In genomic region chr3:114214542-114215341, GRCh38 we compare ENCODE assay signal across 8 cellular contexts. TPM values are rescaled to one million over a fixed set of nuclear protein-coding genes. Genes with fewer than 3 reads are reported as not detected.
A peak's percentile ranks its signal among the peaks of the same experiment; 100 is the strongest.
DNase-seq lines count a peak whose midpoint lies in the region; ATAC-seq and TF ChIP-seq lines count a peak whose summit lies in the region.

No MANE protein-coding gene starts in this region.

- DNase-seq in CD8-positive, alpha-beta T cell = peak in 5 of 7 experiments; percentile 25 to 74 (median 47)
- no peak for DNase-seq in GM23248
- peak; percentile 31 for DNase-seq in activated CD4-positive, alpha-beta T cell treated with anti-CD3 and anti-CD28 coated beads, Interleukin-2, amount 50 U/mL, for 1 hour
- peak; percentile 39 to 56 for DNase-seq in memory B cell (ENCODE audit: low spot score in 2 of 2)
- no peak for DNase-seq in dedifferentiated amniotic fluid mesenchymal stem cell (ENCODE audit: extremely low spot score)
- no peak for DNase-seq in endothelial cell (ENCODE audit: low spot score)
- no peak for DNase-seq in DMS79 (lab: John Stamatoyannopoulos, UW)
- no peak for DNase-seq in trophoblast cell

- H3K4me1 ChIP-seq in CD8-positive, alpha-beta T cell (ENCODE audit: insufficient read depth, low read length) = peaks cover 64% of the 10 kb centered on the region
- H3K4me1 ChIP-seq in GM23248 (ENCODE audit: insufficient read depth) = peaks cover 18% of the 10 kb centered on the region; the same call in 1 of the 2 replicates
- H3K4me1 ChIP-seq in trophoblast cell (ENCODE audit: control insufficient read depth in 1 of 2, insufficient read depth in 2 of 2, low read length in 2 of 2) = no peaks in the 10 kb centered on the region

- in situ Hi-C loops in GM23248 (cut with MboI) = no loop called here

- no peaks in the 10 kb centered on the region for H3K36me3 ChIP-seq in CD8-positive, alpha-beta T cell (ENCODE audit: insufficient read depth, low read length)
- H3K36me3 ChIP-seq in GM23248 (ENCODE audit: low read depth) (no peaks in the 10 kb centered on the region), trophoblast cell (ENCODE audit: control insufficient read depth in 1 of 2, insufficient read depth in 2 of 2, low read length in 2 of 2) (no peaks in the 10 kb centered on the region)

- no peak overlapping the region for H3K4ac ChIP-seq in trophoblast cell (ENCODE audit: low read depth, low read length)

- no peak overlapping the region for H3K4me3 Mint-ChIP-seq in CD8-positive, alpha-beta T cell
- H3K4me3 Mint-ChIP-seq in memory B cell = no peak overlapping the region
- no peak overlapping the region for H3K4me3 Mint-ChIP-seq in endothelial cell (ENCODE audit: unreplicated experiment)

- POLR2A ChIA-PET in CD8-positive, alpha-beta T cell (lab: Charles Lee) = interaction anchor here (0.6 to 7.3 kb wide), 19 partner anchors 9 to 1570 kb away, joined by 3 to 112 read pairs (median 6); partner anchors contain the start of genes ATP6V1A, NAA50, TIGIT and ZNF80

- no peak overlapping the region for H3K23ac ChIP-seq in trophoblast cell (ENCODE audit: low read length)

- H3K4me2 ChIP-seq in GM23248 (ENCODE audit: unreplicated experiment) (peak overlapping the region; percentile 74), trophoblast cell (ENCODE audit: low read length) (no peak overlapping the region)

- H3K27ac Mint-ChIP-seq in CD8-positive, alpha-beta T cell = no peak overlapping the region
- H3K27ac Mint-ChIP-seq in memory B cell (no peak overlapping the region), endothelial cell (ENCODE audit: unreplicated experiment) (no peak overlapping the region)

- 72 to 75% methylated on average over 6 of the region's 6 CpGs for WGBS in GM23248 (ENCODE audit: low coverage in 1 of 2, low lambda C conversion rate in 2 of 2, missing lambda C conversion rate in 2 of 2), 2 experiments
- no CpG with 5 or more reads among the region's 6 CpGs for WGBS in trophoblast cell (ENCODE audit: extremely low coverage, insufficient coverage, insufficient read length)

- no peak overlapping the region for H2BK120ac ChIP-seq in trophoblast cell (ENCODE audit: insufficient read depth, low read length, poor library complexity)

- no peak for TF ChIP-seq CTCF in CD8-positive, alpha-beta T cell (IDR thresholded peaks at IDR 0.05)
- no peak for TF ChIP-seq CTCF in endothelial cell (IDR thresholded peaks at IDR 0.05; ENCODE audit: unreplicated experiment)

- H3F3A ChIP-seq in GM23248 (ENCODE audit: insufficient read depth) = peaks cover 31% of the 10 kb centered on the region

- H2BK12ac ChIP-seq in trophoblast cell (ENCODE audit: low read length) = no peak overlapping the region

- H3K9me3 Mint-ChIP-seq in CD8-positive, alpha-beta T cell = no peaks in the 10 kb centered on the region
- no peaks in the 10 kb centered on the region for H3K9me3 Mint-ChIP-seq in memory B cell
- H3K9me3 Mint-ChIP-seq in endothelial cell (ENCODE audit: unreplicated experiment) = no peaks in the 10 kb centered on the region

- H2AFZ ChIP-seq in GM23248 (peak overlapping the region; percentile 56), trophoblast cell (ENCODE audit: insufficient read depth, low read length, poor library complexity) (no peak overlapping the region)

- no peak overlapping the region for H4K91ac ChIP-seq in trophoblast cell (ENCODE audit: low read depth, low read length)

- H3K9ac ChIP-seq in GM23248 (peak overlapping the region; percentile 67), trophoblast cell (ENCODE audit: low read length) (no peak overlapping the region)

- H3K9me3 ChIP-seq in CD8-positive, alpha-beta T cell (ENCODE audit: low read length) = no peaks in the 10 kb centered on the region
- no peaks in the 10 kb centered on the region for H3K9me3 ChIP-seq in GM23248 (ENCODE audit: low read depth)
- no peaks in the 10 kb centered on the region for H3K9me3 ChIP-seq in trophoblast cell (ENCODE audit: insufficient read depth, low read depth, low read length)

- peak; percentile 70 for ATAC-seq in CD8-positive, alpha-beta T cell
- ATAC-seq in memory B cell (ENCODE audit: low read depth) = peak; percentile 40

- H3K27ac ChIP-seq in CD8-positive, alpha-beta T cell (ENCODE audit: low read depth, low read length) = peak overlapping the region; percentile 91
- H3K27ac ChIP-seq in GM23248 = peak overlapping the region; percentile 74
- H3K27ac ChIP-seq in trophoblast cell (ENCODE audit: low read depth, low read length) = no peak overlapping the region

- no peaks in the 10 kb centered on the region for H4K20me1 ChIP-seq in GM23248 (ENCODE audit: insufficient read depth)

- H4K8ac ChIP-seq in trophoblast cell (ENCODE audit: low read depth, low read length) = no peak overlapping the region

- no peak overlapping the region for H2AK5ac ChIP-seq in trophoblast cell (ENCODE audit: low read length)

- no peaks in the 10 kb centered on the region for H3K36me3 Mint-ChIP-seq in CD8-positive, alpha-beta T cell
- H3K36me3 Mint-ChIP-seq in memory B cell = peaks cover 2% of the 10 kb centered on the region
- no peaks in the 10 kb centered on the region for H3K36me3 Mint-ChIP-seq in endothelial cell (ENCODE audit: low read depth, unreplicated experiment)

- no peaks in the 10 kb centered on the region for H3K79me2 ChIP-seq in GM23248 (ENCODE audit: insufficient read depth)
- no peaks in the 10 kb centered on the region for H3K79me2 ChIP-seq in trophoblast cell (ENCODE audit: control insufficient read depth, insufficient read depth, low read length, poor library complexity)

- H3K79me1 ChIP-seq in trophoblast cell (ENCODE audit: low read length) = no peaks in the 10 kb centered on the region

- no peaks in the 10 kb centered on the region for H3K27me3 Mint-ChIP-seq in CD8-positive, alpha-beta T cell (ENCODE audit: low read depth)
- no peaks in the 10 kb centered on the region for H3K27me3 Mint-ChIP-seq in memory B cell
- peaks cover 2% of the 10 kb centered on the region for H3K27me3 Mint-ChIP-seq in endothelial cell (ENCODE audit: unreplicated experiment)

- no peak overlapping the region for H3K14ac ChIP-seq in trophoblast cell (ENCODE audit: low read length)

- H3K4me1 Mint-ChIP-seq in CD8-positive, alpha-beta T cell (ENCODE audit: low read depth) = peaks cover 9% of the 10 kb centered on the region
- peaks cover 31% of the 10 kb centered on the region for H3K4me1 Mint-ChIP-seq in memory B cell
- H3K4me1 Mint-ChIP-seq in endothelial cell (ENCODE audit: unreplicated experiment) = peaks cover 10% of the 10 kb centered on the region

- intact Hi-C loops in CD8-positive, alpha-beta T cell (cut with DNase I, micrococcal nuclease) = loop anchor here (1.0 to 10.0 kb wide), 11 partner anchors 9 to 1570 kb away; partner anchors contain the start of genes SIDT1 (in 2 of the 2), ATP6V1A (in 1 of the 2), CCDC191 (in 1 of the 2) and DRD3 (in 1 of the 2)

- H3K4me3 ChIP-seq in CD8-positive, alpha-beta T cell (ENCODE audit: low read depth, low read length) = peak overlapping the region; percentile 55
- H3K4me3 ChIP-seq in GM23248 (peak overlapping the region; percentile 63), trophoblast cell (ENCODE audit: low read depth, low read length) (no peak overlapping the region)

- no peaks in the 10 kb centered on the region for H3K9me2 ChIP-seq in GM23248 (ENCODE audit: insufficient read depth)

- H2BK5ac ChIP-seq in trophoblast cell (ENCODE audit: low read depth, low read length, poor library complexity) = no peak overlapping the region

- no peak overlapping the region for H4K12ac ChIP-seq in trophoblast cell (ENCODE audit: low read depth, low read length)

- CTCF ChIA-PET in CD8-positive, alpha-beta T cell (lab: Charles Lee) = interaction anchor here (0.9 to 3.4 kb wide), 13 partner anchors 8 to 169 kb away, joined by 3 to 29 read pairs (median 7); no protein-coding TSS in a partner anchor

- H3K18ac ChIP-seq in trophoblast cell (ENCODE audit: low read length) = no peak overlapping the region

- no peaks in the 10 kb centered on the region for H3K27me3 ChIP-seq in CD8-positive, alpha-beta T cell (ENCODE audit: insufficient read depth, low read length)
- H3K27me3 ChIP-seq in GM23248 (replicated peaks; ENCODE audit: insufficient read depth) (no peaks in the 10 kb centered on the region), trophoblast cell (ENCODE audit: insufficient read depth, low read length) (no peaks in the 10 kb centered on the region)

RNA-seq across cellular contexts. Expression of gene ZNF80, which starts 22.6 kb away (rescaled TPM):
- total RNA-seq in CD8-positive, alpha-beta T cell = 1 to 10 TPM; 1.6 TPM
- not detected in 2 replicates for total RNA-seq in GM23248 (2014; rRNA removed; shearing (Covaris generic))
- not detected in 2 replicates for polyA plus RNA-seq in GM23248 (2016; fragmentation: Nextera tagmentation; extraction: Ambion mirVana)
- total RNA-seq in endothelial cell (ENCODE audit: unreplicated experiment) = not detected
- polyA plus RNA-seq in trophoblast cell (2013) = not detected in 2 replicates

RNA-seq across cellular contexts. Expression of gene DRD3, which starts 35.9 kb away (rescaled TPM):
- total RNA-seq in CD8-positive, alpha-beta T cell = not detected
- total RNA-seq in GM23248 (2014; rRNA removed; shearing (Covaris generic)) = not detected in 2 replicates
- not detected in 2 replicates for polyA plus RNA-seq in GM23248 (2016; fragmentation: Nextera tagmentation; extraction: Ambion mirVana)
- total RNA-seq in endothelial cell (ENCODE audit: unreplicated experiment) = not detected
- not detected in 2 replicates for polyA plus RNA-seq in trophoblast cell (2013)

Comparison
In these comparisons a context has a peak if more than half of its experiments do, and no peak if none do; other contexts are left out.
1. DNase-seq: peak in CD8-positive, alpha-beta T cell (5 of 7), activated CD4-positive, alpha-beta T cell treated with anti-CD3 and anti-CD28 coated beads, Interleukin-2, amount 50 U/mL, for 1 hour (single experiment) and memory B cell (2 of 2); none in GM23248 (single experiment), dedifferentiated amniotic fluid mesenchymal stem cell (single experiment), endothelial cell (single experiment), DMS79 (single experiment) and trophoblast cell (0 of 2).